8 cellular contexts compared by ENCODE assay signal in genomic region chr11:87038235-87038960, GRCh38. TPM values are rescaled to one million over a fixed set of nuclear protein-coding genes. Genes with fewer than 3 reads are reported as not detected.
DNase-seq lines count a peak whose midpoint lies in the region; ATAC-seq and TF ChIP-seq lines count a peak whose summit lies in the region.

No MANE protein-coding gene starts in this region.

- DNase-seq in HCEC 1CT (peak; percentile 25), smooth muscle cell (lab: John Stamatoyannopoulos, UW; ENCODE audit: unreplicated experiment) (no peak)
- DNase-seq in activated naive CD8-positive, alpha-beta T cell treated with anti-CD3 and anti-CD28 coated beads for 36 hours = no peak

- H3K4me1 ChIP-seq in ACC112 (ENCODE audit: control insufficient read depth, insufficient read depth, low read length, unreplicated experiment) (peaks cover 28% of the 10 kb centered on the region), smooth muscle cell (ENCODE audit: low read depth) (peaks cover 17% of the 10 kb centered on the region)

- H3K4me1 Mint-ChIP-seq in activated naive CD8-positive, alpha-beta T cell treated with anti-CD3 and anti-CD28 coated beads for 36 hours = peaks cover 42% of the 10 kb centered on the region

- 10% methylated on average over 9 of the region's 9 CpGs for WGBS in smooth muscle cell (ENCODE audit: low lambda C conversion rate)

- H3K36me3 ChIP-seq in ACC112 (ENCODE audit: insufficient read depth, low read length) (no peaks in the 10 kb centered on the region), smooth muscle cell (ENCODE audit: low read depth) (no peaks in the 10 kb centered on the region)

- H3K4me3 ChIP-seq in ACC112 (ENCODE audit: low read depth, low read length) = peak overlapping the region; percentile 91
- peak overlapping the region; percentile 85 for H3K4me3 ChIP-seq in iPS-11a (ENCODE audit: low read depth, low read length)
- peak overlapping the region; percentile 97 for H3K4me3 ChIP-seq in smooth muscle cell

- H3K9me3 Mint-ChIP-seq in activated naive CD8-positive, alpha-beta T cell treated with anti-CD3 and anti-CD28 coated beads for 36 hours = peaks cover 1% of the 10 kb centered on the region

- H3K4me3 Mint-ChIP-seq in activated naive CD8-positive, alpha-beta T cell treated with anti-CD3 and anti-CD28 coated beads for 36 hours = peak overlapping the region; percentile 97

- peaks cover under 1% of the 10 kb centered on the region for H4K20me1 ChIP-seq in smooth muscle cell (ENCODE audit: low read depth)

- H3K27ac ChIP-seq in ACC112 (ENCODE audit: low read depth, low read length) (peak overlapping the region; percentile 8; the same call in 1 of the 2 replicates), smooth muscle cell (ENCODE audit: low read depth) (peak overlapping the region; percentile 17)

- H3F3A ChIP-seq in smooth muscle cell (ENCODE audit: low read depth) = peaks cover 6% of the 10 kb centered on the region

- no peak for TF ChIP-seq CTCF in smooth muscle cell (IDR thresholded peaks at IDR 0.05; ENCODE audit: borderline replicate concordance, insufficient read depth, poor library complexity, severe bottlenecking)

- H3K79me2 ChIP-seq in ACC112 (ENCODE audit: control insufficient read depth, insufficient read depth, low read length, unreplicated experiment) (peaks cover 33% of the 10 kb centered on the region), smooth muscle cell (ENCODE audit: low read depth) (peaks cover 50% of the 10 kb centered on the region)

- peak overlapping the region; percentile 56 for H3K9ac ChIP-seq in smooth muscle cell (ENCODE audit: low read depth)

- H2AFZ ChIP-seq in ACC112 (ENCODE audit: low read length, unreplicated experiment) (peak overlapping the region; percentile 96), smooth muscle cell (ENCODE audit: low read depth) (peak overlapping the region; percentile 89)

- peak overlapping the region; percentile 96 for H3K4me2 ChIP-seq in smooth muscle cell

- ATAC-seq in GM21717 (IDR thresholded peaks at IDR 0.05; ENCODE audit: unreplicated experiment) (no peak), GM21825 (IDR thresholded peaks at IDR 0.05; ENCODE audit: unreplicated experiment) (no peak), HG03521 (IDR thresholded peaks at IDR 0.05; ENCODE audit: unreplicated experiment) (no peak)

- H3K27ac Mint-ChIP-seq in activated naive CD8-positive, alpha-beta T cell treated with anti-CD3 and anti-CD28 coated beads for 36 hours = peak overlapping the region; percentile 91

- H3K27me3 ChIP-seq in ACC112 (ENCODE audit: insufficient read depth, low read length) (no peaks in the 10 kb centered on the region), smooth muscle cell (ENCODE audit: low read depth) (no peaks in the 10 kb centered on the region)

- no peaks in the 10 kb centered on the region for H3K27me3 Mint-ChIP-seq in activated naive CD8-positive, alpha-beta T cell treated with anti-CD3 and anti-CD28 coated beads for 36 hours

- peaks cover 22% of the 10 kb centered on the region for H3K36me3 Mint-ChIP-seq in activated naive CD8-positive, alpha-beta T cell treated with anti-CD3 and anti-CD28 coated beads for 36 hours

- H3K9me3 ChIP-seq in smooth muscle cell (replicated peaks; ENCODE audit: low read depth) = no peaks in the 10 kb centered on the region

RNA-seq across cellular contexts. Expression of gene TMEM135, which starts 0.7 kb away (rescaled TPM):
- total RNA-seq in activated naive CD8-positive, alpha-beta T cell treated with anti-CD3 and anti-CD28 coated beads for 36 hours = 10 to 100 TPM; 22.8 to 29.0 TPM
- 21.7 and 32.3 TPM in 2 replicates for total RNA-seq in smooth muscle cell
- polyA plus RNA-seq in smooth muscle cell = 12.4 and 12.6 TPM in 2 replicates
